7 cellular contexts compared by ENCODE assay signal in genomic region chr4:23238848-23239247, GRCh38.
"Had no signal": no experiment of that assay in that cellular context is flagged by ENCODE, and none has a peak within 500 bp of the region (broad histone marks: within the 10 kb centered on the region; RNA-seq: fewer than 3 reads in every experiment).

No MANE protein-coding gene starts in this region.

- H3K36me3 ChIP-seq: HAP-1 had no signal

- H3K4me3 ChIP-seq: GM23248, HAP-1 had no signal

- DNase-seq: GM23248, GOT3, H7, IMR-90, KBM-7 had no signal

- H3K27ac ChIP-seq: GM23248 had no signal

- ATAC-seq: HCT116 had no signal

- H3K4me1 ChIP-seq: HAP-1 had no signal

- H3K9me3 ChIP-seq: HAP-1 had no signal
